ENCODE assay signal across 2 cellular contexts in genomic region chr13:94786246-94786645, GRCh38.
DNase-seq lines count a peak whose midpoint lies in the region; ATAC-seq, FAIRE-seq and TF ChIP-seq lines count a peak whose summit lies in the region.
"Not testable (repeated sequence)": the region's sequence is repeated elsewhere in the genome, so short reads cannot be mapped to it uniquely, and the experiment has no call there.

No MANE protein-coding gene starts in this region.

- not testable (repeated sequence) for H3F3A ChIP-seq in PC-3 (ENCODE audit: low read length, unreplicated experiment)

- H3K36me3 ChIP-seq in PC-3 (ENCODE audit: low read depth, low read length), result not testable (repeated sequence)

- DNase-seq in PC-3, result peak; percentile 47
- DNase-seq in frontal cortex (ENCODE audit: low spot score in 2 of 2), result not testable (repeated sequence)

- POLR2A ChIA-PET in PC-3 (lab: Charles Lee; ENCODE audit: unreplicated experiment), result not testable (repeated sequence)

- H3K9ac ChIP-seq in PC-3 (ENCODE audit: low read length), result not testable (repeated sequence)

- peak; percentile 97 for ATAC-seq in PC-3

- not testable (repeated sequence) for TF ChIP-seq CTCF in PC-3 (conservative IDR thresholded peaks at IDR 0.05; ENCODE audit: low read depth, low read length)

- H3K9me3 ChIP-seq in PC-3 (ENCODE audit: low read length), result not testable (repeated sequence)

- FAIRE-seq in frontal cortex (lab: Jason Lieb, UNC), result peak; percentile 3

- H3K4me3 ChIP-seq in PC-3 (ENCODE audit: low read length), result not testable (repeated sequence)

- peak overlapping the region; percentile 18; the same call in 1 of the 2 replicates for H3K27ac ChIP-seq in PC-3 (ENCODE audit: low read length)

- not testable (repeated sequence) for H3K79me2 ChIP-seq in PC-3 (ENCODE audit: low read length)

- not testable (repeated sequence) for H3K4me1 ChIP-seq in PC-3 (ENCODE audit: insufficient read depth, low read length)

- CTCF ChIA-PET in PC-3 (lab: Charles Lee), result not testable (repeated sequence)

- BruUV-seq in PC-3 (replicated peaks; lab: Mats Ljungman, UMichigan), result not testable (repeated sequence)

- H3K9me2 ChIP-seq in PC-3 (replicated peaks; ENCODE audit: low read length), result not testable (repeated sequence)

- intact Hi-C loops in PC-3 (cut with micrococcal nuclease), result loop anchor here (10.0 kb wide), 2 partner anchors 169 to 369 kb away; no protein-coding TSS in a partner anchor

- H3K27me3 ChIP-seq in PC-3 (ENCODE audit: low read length), result not testable (repeated sequence)

- not testable (repeated sequence) for H3K4me2 ChIP-seq in PC-3 (ENCODE audit: low read length)

- H4K20me1 ChIP-seq in PC-3 (ENCODE audit: low read length), result not testable (repeated sequence)

- not testable (repeated sequence) for H2AFZ ChIP-seq in PC-3 (ENCODE audit: low read length)
